In the genomic region with DNA sequence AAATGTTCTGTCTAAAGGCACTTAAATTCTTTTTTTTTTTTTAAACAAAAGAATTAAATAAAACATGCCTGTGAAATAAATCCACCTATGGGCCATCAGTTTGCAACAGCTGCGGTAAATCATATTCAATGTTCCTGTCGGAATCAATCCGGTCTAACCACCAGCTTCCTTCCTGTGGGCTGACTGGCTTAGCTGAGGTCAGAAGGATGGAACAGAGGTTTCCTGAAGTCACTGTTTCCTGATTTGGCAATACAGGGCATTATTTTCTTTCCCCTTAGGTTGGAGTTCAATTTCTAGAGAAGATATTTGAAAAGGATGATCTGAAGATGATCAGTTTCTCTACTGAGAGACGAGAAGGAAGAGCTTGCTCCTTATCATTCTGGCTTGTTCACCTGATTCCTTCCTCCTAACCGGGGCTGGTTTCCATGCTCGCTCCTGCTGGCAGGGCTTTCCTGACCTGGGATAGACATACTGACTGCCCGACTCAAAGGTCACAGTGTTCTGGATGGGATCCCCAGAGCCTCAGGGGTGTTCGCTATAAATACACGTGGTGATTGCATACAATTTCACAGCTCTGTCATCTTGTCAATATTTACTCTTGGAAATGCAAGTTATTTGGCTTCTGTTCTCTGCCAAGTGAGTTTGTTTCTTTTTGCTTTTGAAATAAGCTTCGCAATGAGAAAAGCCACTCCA, we compare ENCODE assay signal across 10 cellular contexts. TPM values are rescaled to one million over a fixed set of nuclear protein-coding genes. Genes with fewer than 3 reads are reported as not detected.
DNase-seq lines count a peak whose midpoint lies in the region; ATAC-seq and TF ChIP-seq lines count a peak whose summit lies in the region.
"Had no signal": no experiment of that assay in that cellular context is flagged by ENCODE, and none has a peak within 500 bp of the region (broad histone marks: within the 10 kb centered on the region; RNA-seq: fewer than 3 reads in every experiment).

No MANE protein-coding gene starts in this region.

- no peak for TF ChIP-seq CTCF in NB4 (IDR thresholded peaks at IDR 0.05; ENCODE audit: low read depth, low read length)
- TF ChIP-seq CTCF in endothelial cell (IDR thresholded peaks at IDR 0.05; ENCODE audit: unreplicated experiment): no peak
- TF ChIP-seq CTCF in GM10248 (IDR thresholded peaks at IDR 0.05; ENCODE audit: control extremely low read depth, extremely low read depth, low read depth, missing control alignments): no peak

- peaks cover 21% of the 10 kb centered on the region for H3K4me1 Mint-ChIP-seq in endothelial cell (ENCODE audit: unreplicated experiment)

- H3K9me3 Mint-ChIP-seq in endothelial cell (ENCODE audit: unreplicated experiment): no peaks in the 10 kb centered on the region

- peaks cover 2% of the 10 kb centered on the region for H3K27me3 Mint-ChIP-seq in endothelial cell (ENCODE audit: unreplicated experiment)

- H3K36me3 Mint-ChIP-seq in endothelial cell (ENCODE audit: low read depth, unreplicated experiment): no peaks in the 10 kb centered on the region

- CTCF ChIA-PET in GM10248 (lab: Yijun Ruan, JAX): interaction anchor here (0.8 to 2.2 kb wide), 8 partner anchors 12 to 84 kb away, joined by 3 to 9 read pairs (median 4); no protein-coding TSS in a partner anchor
- CTCF ChIA-PET in HEK293T (lab: Yijun Ruan, JAX): no interaction called here

- POLR2A ChIA-PET in GM10248 (lab: Yijun Ruan, JAX): no interaction called here
- POLR2A ChIA-PET in HEK293T (lab: Yijun Ruan, JAX): interaction anchor here (0.7 to 1.1 kb wide), 2 partner anchors 21 to 88 kb away, joined by 3 read pairs; no protein-coding TSS in a partner anchor

- H3K4me3 Mint-ChIP-seq in endothelial cell (ENCODE audit: unreplicated experiment): no peak overlapping the region

- DNase-seq in DMS53 treated with DMSO at 0.1 percent for 48 hours (lab: John Stamatoyannopoulos, UW; ENCODE audit: unreplicated experiment): peak; percentile 19
- peak; percentile 58 for DNase-seq in NB4 (ENCODE audit: low read depth)
- DNase-seq in endothelial cell (ENCODE audit: low spot score): peak; percentile 9
- peak; percentile 79 for DNase-seq in non-pigmented ciliary epithelial cell (ENCODE audit: low read depth)
- DNase-seq in islet precursor cell: no peak
- DNase-seq in GM10248 (ENCODE audit: extremely low spot score): no peak
- DNase-seq in HEK293T (ENCODE audit: extremely low spot score): no peak

- TF ChIP-seq POLR2A in NB4 (IDR thresholded peaks at IDR 0.05; ENCODE audit: extremely low read depth, insufficient read length): no peak

- H3K27ac Mint-ChIP-seq in endothelial cell (ENCODE audit: unreplicated experiment): peak overlapping the region; percentile 90

- no peak overlapping the region for H3K4me3 ChIP-seq in NB4 (ENCODE audit: low read depth, low read length)
- H3K4me3 ChIP-seq: HAP-1, SJSA1 had no signal

- ATAC-seq in HG03196 (IDR thresholded peaks at IDR 0.05; ENCODE audit: unreplicated experiment): no peak

TF ChIP-seq in HEK293T, 16 proteins besides CTCF, POLR2A, EP300 and RAD21:
- no peak for TF ChIP-seq ARNT (IDR thresholded peaks at IDR 0.05)
- no peak for TF ChIP-seq SUZ12 (IDR thresholded peaks at IDR 0.05)
- TF ChIP-seq TARDBP (IDR thresholded peaks at IDR 0.05): no peak

RNA-seq across cellular contexts. Expression of a gene that starts 21.7 kb away (rescaled TPM):
- total RNA-seq in endothelial cell (ENCODE audit: unreplicated experiment): 0.67 TPM

RNA-seq across cellular contexts. Expression of a gene that starts 42.1 kb away (rescaled TPM):
- 0.67 TPM for total RNA-seq in endothelial cell (ENCODE audit: unreplicated experiment)

Comparison
In these comparisons a context has a peak if more than half of its experiments do, and no peak if none do; other contexts are left out.
1. DNase-seq: peak in DMS53 treated with DMSO at 0.1 percent for 48 hours (single experiment), NB4 (single experiment), endothelial cell (single experiment) and non-pigmented ciliary epithelial cell (single experiment); none in islet precursor cell (single experiment), GM10248 (single experiment) and HEK293T (single experiment).